ENCODE assay signal across 8 cellular contexts in the genomic region with DNA sequence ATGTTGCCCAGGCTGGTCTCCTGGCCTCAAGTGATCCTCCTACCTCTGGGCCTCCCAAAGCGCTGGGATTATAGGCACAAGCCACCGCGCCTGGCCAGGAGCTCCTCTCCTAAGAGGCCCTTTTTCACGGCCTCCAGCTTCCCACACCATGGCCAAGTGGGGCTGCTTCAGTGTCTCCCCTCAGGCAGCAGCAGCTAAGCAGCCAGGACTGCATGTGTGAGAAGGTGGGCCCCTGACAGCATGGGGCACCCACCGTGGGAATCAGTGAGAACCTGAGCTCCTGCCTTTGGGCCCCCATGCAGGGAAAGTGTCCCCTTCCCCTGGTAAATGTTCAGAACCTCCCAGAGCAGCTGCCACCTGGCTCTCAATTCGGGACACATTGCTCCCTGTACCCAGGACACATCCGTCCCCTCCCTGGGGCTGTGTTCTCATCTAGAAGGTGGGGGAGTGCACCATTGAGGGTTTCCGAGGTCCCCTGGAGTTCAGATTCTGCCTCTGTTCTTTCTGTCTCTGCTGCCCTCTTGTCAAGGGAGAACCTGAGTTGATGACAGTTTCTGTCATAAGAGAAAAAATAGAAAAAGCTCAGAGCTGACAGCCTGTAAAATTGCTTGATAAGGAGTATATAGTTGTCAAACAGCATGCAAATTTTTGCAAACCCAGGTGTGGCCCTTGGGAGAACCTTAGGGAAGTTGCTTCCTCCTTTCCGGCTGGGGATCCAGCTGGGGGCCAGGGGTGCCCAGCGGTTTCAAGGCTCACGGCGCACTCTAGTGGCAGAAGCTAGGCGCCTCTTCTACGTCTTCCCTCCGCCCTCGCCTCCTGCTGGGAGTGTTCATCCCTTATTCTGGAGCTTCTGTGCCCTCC. TPM values are rescaled to one million over a fixed set of nuclear protein-coding genes. Genes with fewer than 3 reads are reported as not detected.
DNase-seq lines count a peak whose midpoint lies in the region; ATAC-seq and TF ChIP-seq lines count a peak whose summit lies in the region.

No MANE protein-coding gene starts in this region.

- no peaks in the 10 kb centered on the region for H4K20me1 ChIP-seq in H9 (ENCODE audit: control insufficient read depth, insufficient read depth, insufficient read length)

- no peaks in the 10 kb centered on the region for H3K79me1 ChIP-seq in H9 (ENCODE audit: insufficient read depth, low read depth, low read length, poor library complexity, severe bottlenecking)

- DNase-seq in AG09319 (ENCODE audit: extremely low read depth, low read depth), result no peak
- DNase-seq in H9, result peak; percentile 76
- DNase-seq in NOMO-1 (lab: John Stamatoyannopoulos, UW; ENCODE audit: unreplicated experiment in 2 of 2), result peak; percentile 50 to 54
- DNase-seq in activated CD8-positive, alpha-beta memory T cell treated with anti-CD3 and anti-CD28 coated beads, Interleukin-2, amount 50 U/mL, for 24 hours (ENCODE audit: extremely low read depth), result peak; percentile 24
- peak; percentile 71 to 85 for DNase-seq in erythroblast (lab: John Stamatoyannopoulos, UW)
- peak; percentile 29 to 74 (median 54) for DNase-seq in naive thymus-derived CD8-positive, alpha-beta T cell
- peak; percentile 49 to 50 for DNase-seq in stimulated activated naive CD8-positive, alpha-beta T cell treated with anti-CD3 and anti-CD28 coated beads, Interleukin-15, amount 100 ng/mL, for 72 hours

- H3K27ac Mint-ChIP-seq in H9, result no peak overlapping the region
- H3K27ac Mint-ChIP-seq in naive thymus-derived CD8-positive, alpha-beta T cell, result peak overlapping the region in 4 of 10 donors; percentile 41 to 72 (median 48)
- H3K27ac Mint-ChIP-seq in stimulated activated naive CD8-positive, alpha-beta T cell treated with anti-CD3 and anti-CD28 coated beads, Interleukin-15, amount 100 ng/mL, for 72 hours, result peak overlapping the region; percentile 58 to 63

- no peaks in the 10 kb centered on the region for H3K9me3 ChIP-seq in H9 (ENCODE audit: control insufficient read depth, low read depth, low read length)

- no peak overlapping the region for H2BK12ac ChIP-seq in H9 (ENCODE audit: insufficient read length, low read depth, low read length)

- ATAC-seq in naive thymus-derived CD8-positive, alpha-beta T cell, result peak; percentile 74 to 93
- ATAC-seq in stimulated activated naive CD8-positive, alpha-beta T cell treated with anti-CD3 and anti-CD28 coated beads, Interleukin-15, amount 100 ng/mL, for 72 hours, result peak; percentile 72
- ATAC-seq in HG02885 (IDR thresholded peaks at IDR 0.05; ENCODE audit: poor library complexity, unreplicated experiment), result no peak

- H3K56ac ChIP-seq in H9 (ENCODE audit: insufficient read length, low read depth, low read length), result no peak overlapping the region

- no peaks in the 10 kb centered on the region for H3K27me3 Mint-ChIP-seq in H9 (ENCODE audit: low read depth)
- no peaks in the 10 kb centered on the region for H3K27me3 Mint-ChIP-seq in naive thymus-derived CD8-positive, alpha-beta T cell
- no peaks in the 10 kb centered on the region for H3K27me3 Mint-ChIP-seq in stimulated activated naive CD8-positive, alpha-beta T cell treated with anti-CD3 and anti-CD28 coated beads, Interleukin-15, amount 100 ng/mL, for 72 hours

- H3T11ph ChIP-seq in H9 (ENCODE audit: low read length), result no peak overlapping the region

- no peak overlapping the region for H2BK20ac ChIP-seq in H9 (ENCODE audit: low read depth, low read length, poor library complexity, severe bottlenecking)

- no peak overlapping the region for H4K5ac ChIP-seq in H9 (ENCODE audit: insufficient read length, low read depth, low read length)

- H3K9ac ChIP-seq in H9 (ENCODE audit: extremely low read depth, insufficient read length, low read length), result no peak overlapping the region

- H3K9me3 Mint-ChIP-seq in H9, result no peaks in the 10 kb centered on the region
- no peaks in the 10 kb centered on the region for H3K9me3 Mint-ChIP-seq in naive thymus-derived CD8-positive, alpha-beta T cell
- H3K9me3 Mint-ChIP-seq in stimulated activated naive CD8-positive, alpha-beta T cell treated with anti-CD3 and anti-CD28 coated beads, Interleukin-15, amount 100 ng/mL, for 72 hours, result no peaks in the 10 kb centered on the region

- H3K4me3 Mint-ChIP-seq in H9, result no peak overlapping the region
- H3K4me3 Mint-ChIP-seq in naive thymus-derived CD8-positive, alpha-beta T cell, result no peak overlapping the region
- H3K4me3 Mint-ChIP-seq in stimulated activated naive CD8-positive, alpha-beta T cell treated with anti-CD3 and anti-CD28 coated beads, Interleukin-15, amount 100 ng/mL, for 72 hours, result no peak overlapping the region

- POLR2A ChIA-PET in naive thymus-derived CD8-positive, alpha-beta T cell (lab: Charles Lee), result interaction anchor here (0.6 to 3.8 kb wide), 13 partner anchors 19 to 504 kb away, joined by 3 to 22 read pairs (median 4); a partner anchor contains a TSS

- TF ChIP-seq CTCF in AG09319 (IDR thresholded peaks at IDR 0.05; ENCODE audit: low read depth, low read length), result peak; percentile 92
- TF ChIP-seq CTCF in H9 (conservative IDR thresholded peaks at IDR 0.05), result peak; percentile 96

- H3K4me1 Mint-ChIP-seq in H9, result peaks cover 3 to 6% of the 10 kb centered on the region in 2 experiments; a peak in 3 of 4 replicates
- peaks cover 2 to 8% (median 6%) of the 10 kb centered on the region in 4 donors for H3K4me1 Mint-ChIP-seq in naive thymus-derived CD8-positive, alpha-beta T cell
- H3K4me1 Mint-ChIP-seq in stimulated activated naive CD8-positive, alpha-beta T cell treated with anti-CD3 and anti-CD28 coated beads, Interleukin-15, amount 100 ng/mL, for 72 hours, result peaks cover 17% of the 10 kb centered on the region

- H3K27ac ChIP-seq in H9 (ENCODE audit: insufficient read length, low read depth, low read length), result no peak overlapping the region

- no peaks in the 10 kb centered on the region for H3K27me3 ChIP-seq in H9 (ENCODE audit: insufficient read depth, low read length)

- H4K8ac ChIP-seq in H9 (replicated peaks; ENCODE audit: insufficient read length, low read depth, low read length), result no peak overlapping the region

- no peak overlapping the region for H4K91ac ChIP-seq in H9 (ENCODE audit: insufficient read length, low read depth, low read length)

- no peaks in the 10 kb centered on the region for H3K79me2 ChIP-seq in H9 (ENCODE audit: insufficient read depth, low read length)

- no peak overlapping the region for H2AFZ ChIP-seq in H9 (ENCODE audit: low read length)

- H3K18ac ChIP-seq in H9 (ENCODE audit: insufficient read length, low read depth, low read length), result no peak overlapping the region

- H2BK5ac ChIP-seq in H9 (ENCODE audit: insufficient read length, low read length), result no peak overlapping the region

- no peak overlapping the region for H3K4me2 ChIP-seq in H9 (ENCODE audit: insufficient read depth, insufficient read length, low read length)

- H3K23me2 ChIP-seq in H9 (ENCODE audit: insufficient read length, low read depth, low read length, poor library complexity, severe bottlenecking), result no peaks in the 10 kb centered on the region

- no peak overlapping the region for H2BK15ac ChIP-seq in H9 (ENCODE audit: low read depth, low read length)

- no peak overlapping the region for H3K23ac ChIP-seq in H9 (ENCODE audit: insufficient read length, low read depth, low read length)

- no CpG with 5 or more reads among the region's 16 CpGs for WGBS in H9 (ENCODE audit: extremely low coverage, insufficient read length, low lambda C conversion rate)

- no peak overlapping the region for H2AK5ac ChIP-seq in H9 (ENCODE audit: insufficient read length, low read length)

- no peak overlapping the region for H2BK120ac ChIP-seq in H9 (ENCODE audit: low read depth, low read length, poor library complexity, severe bottlenecking)

- H3K4me1 ChIP-seq in H9 (ENCODE audit: insufficient read depth, low read length), result no peaks in the 10 kb centered on the region

- no peak overlapping the region for H3K14ac ChIP-seq in H9 (ENCODE audit: insufficient read depth, low read length)

- no peak overlapping the region for H3K4ac ChIP-seq in H9 (ENCODE audit: low read depth, low read length)

- TF ChIP-seq POLR2A in erythroblast (IDR thresholded peaks at IDR 0.05; ENCODE audit: low read length), result no peak

- peaks cover 12 to 19% (median 16%) of the 10 kb centered on the region in 3 experiments for H3K36me3 Mint-ChIP-seq in H9 (ENCODE audit: insufficient read depth in 1 of 3, low read depth in 3 of 3)
- H3K36me3 Mint-ChIP-seq in naive thymus-derived CD8-positive, alpha-beta T cell, result no peaks in the 10 kb centered on the region

RNA-seq across cellular contexts. Expression of a gene that starts 29.7 kb away (rescaled TPM):
- 17.4 and 19.6 TPM in 2 replicates for total RNA-seq in H9 (2021)
- total RNA-seq in naive thymus-derived CD8-positive, alpha-beta T cell, result 1 to 10 TPM in 1 of 2 experiments, under 1 TPM in 1; 0.41 to 1.2 TPM
- polyA plus RNA-seq in naive thymus-derived CD8-positive, alpha-beta T cell, result under 1 TPM in 2 of 3 donors, not detected in 1; 0.01 to 0.02 TPM

Comparison
In these comparisons a context has a peak if more than half of its experiments do, and no peak if none do; other contexts are left out.
1. H3K27ac Mint-ChIP-seq: peak in stimulated activated naive CD8-positive, alpha-beta T cell treated with anti-CD3 and anti-CD28 coated beads, Interleukin-15, amount 100 ng/mL, for 72 hours (2 of 2); none in H9 (0 of 3).